ENCODE assay signal across 10 cellular contexts in the genomic region with DNA sequence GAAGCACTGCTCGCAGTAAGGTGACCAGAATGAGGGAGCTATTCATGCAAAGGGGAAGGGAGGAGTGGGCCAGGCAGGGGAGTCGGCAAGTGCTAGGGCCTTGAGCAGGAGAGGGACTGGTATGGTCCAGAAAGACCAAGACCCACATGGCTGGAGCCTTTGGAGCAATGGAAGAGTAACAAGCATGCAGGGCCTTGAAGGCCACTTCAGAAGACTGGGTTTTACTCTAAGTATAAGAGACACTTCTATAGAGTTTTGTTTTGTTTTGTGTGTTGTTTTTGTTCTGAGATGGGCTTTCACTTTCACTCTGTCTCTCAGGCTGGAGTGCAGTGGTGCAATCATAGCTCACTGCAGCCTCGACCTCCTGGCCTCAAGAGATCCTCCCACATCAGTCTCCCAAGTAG. TPM values are rescaled to one million over a fixed set of nuclear protein-coding genes. Genes with fewer than 3 reads are reported as not detected.
DNase-seq lines count a peak whose midpoint lies in the region; ATAC-seq and TF ChIP-seq lines count a peak whose summit lies in the region.
"Had no signal": no experiment of that assay in that cellular context is flagged by ENCODE, and none has a peak within 500 bp of the region (broad histone marks: within the 10 kb centered on the region; RNA-seq: fewer than 3 reads in every experiment).

No MANE protein-coding gene starts in this region.

- ATAC-seq in HG03025 (IDR thresholded peaks at IDR 0.05; ENCODE audit: low FRiP score, unreplicated experiment) (peak; percentile 64), gastrocnemius medialis (no peak)
- peak; percentile 73 to 76 for ATAC-seq in stimulated activated naive B cell treated with anti-CD40 and anti-IgM and Interleukin-4, amounts not matched to agents 10 μg/mL and 1 μg/mL and 100 μg/mL, for 72 hours (replicated peaks)

- peak; percentile 47 for DNase-seq in activated naive CD4-positive, alpha-beta T cell treated with anti-CD3 and anti-CD28 coated beads for 36 hours
- DNase-seq in activated naive CD4-positive, alpha-beta T cell treated with anti-CD3 and anti-CD28 coated beads, Interleukin-2, amount 50 U/mL, for 16 hours, result no peak
- no peak for DNase-seq in stimulated activated naive B cell treated with anti-CD40 and anti-IgM and Interleukin-4, amounts not matched to agents 10 μg/mL and 1 μg/mL and 100 μg/mL, for 72 hours
- DNase-seq in gastrocnemius medialis (no peak), GF-D8 (lab: John Stamatoyannopoulos, UW) (no peak), NCI-H146 (lab: John Stamatoyannopoulos, UW) (no peak)
- DNase-seq: NCI-H2171 had no signal

- H3K27me3 ChIP-seq in gastrocnemius medialis, result no peaks in the 10 kb centered on the region

- in situ Hi-C loops in gastrocnemius medialis (cut with MboI; ENCODE audit: low sequenced_read_pairs in 4 of 4), result no loop called here

- no peak overlapping the region for H3K27ac ChIP-seq in gastrocnemius medialis

- H3K9me3 Mint-ChIP-seq in activated naive CD4-positive, alpha-beta T cell treated with anti-CD3 and anti-CD28 coated beads for 36 hours, result peaks cover 9% of the 10 kb centered on the region
- peaks cover 7 to 8% of the 10 kb centered on the region in 2 donors for H3K9me3 Mint-ChIP-seq in stimulated activated naive B cell treated with anti-CD40 and anti-IgM and Interleukin-4, amounts not matched to agents 10 μg/mL and 1 μg/mL and 100 μg/mL, for 72 hours

- peaks cover 5% of the 10 kb centered on the region for H3K36me3 Mint-ChIP-seq in activated naive CD4-positive, alpha-beta T cell treated with anti-CD3 and anti-CD28 coated beads for 36 hours (ENCODE audit: low read depth)
- H3K36me3 Mint-ChIP-seq in stimulated activated naive B cell treated with anti-CD40 and anti-IgM and Interleukin-4, amounts not matched to agents 10 μg/mL and 1 μg/mL and 100 μg/mL, for 72 hours, result peaks cover 7 to 13% of the 10 kb centered on the region in 2 donors

- TF ChIP-seq CTCF in WI38 (IDR thresholded peaks at IDR 0.05; ENCODE audit: low read depth, low read length) (no peak), gastrocnemius medialis (IDR thresholded peaks at IDR 0.05 in 4 of 5, conservative IDR thresholded peaks at IDR 0.05 in 1 of 5) (no peak)

- peaks cover 30% of the 10 kb centered on the region for H3K4me1 Mint-ChIP-seq in activated naive CD4-positive, alpha-beta T cell treated with anti-CD3 and anti-CD28 coated beads for 36 hours (ENCODE audit: low read depth)
- H3K4me1 Mint-ChIP-seq in stimulated activated naive B cell treated with anti-CD40 and anti-IgM and Interleukin-4, amounts not matched to agents 10 μg/mL and 1 μg/mL and 100 μg/mL, for 72 hours, result peaks cover 41 to 54% of the 10 kb centered on the region in 2 donors

- peaks cover 7 to 9% of the 10 kb centered on the region in 2 donors for H3K4me1 ChIP-seq in gastrocnemius medialis

- intact Hi-C loops in activated naive CD4-positive, alpha-beta T cell treated with anti-CD3 and anti-CD28 coated beads for 36 hours (cut with micrococcal nuclease), result loop anchor here (1.0 to 10.0 kb wide), 6 partner anchors 19 to 793 kb away; a partner anchor contains a TSS
- intact Hi-C loops in gastrocnemius medialis (cut with DNase I; ENCODE audit: low total_unique reads), result no loop called here

- no peak for TF ChIP-seq POLR2A in gastrocnemius medialis (IDR thresholded peaks at IDR 0.05)

- peak overlapping the region; percentile 60 for H3K4me3 Mint-ChIP-seq in activated naive CD4-positive, alpha-beta T cell treated with anti-CD3 and anti-CD28 coated beads for 36 hours
- peak overlapping the region; percentile 75 to 77 for H3K4me3 Mint-ChIP-seq in stimulated activated naive B cell treated with anti-CD40 and anti-IgM and Interleukin-4, amounts not matched to agents 10 μg/mL and 1 μg/mL and 100 μg/mL, for 72 hours

- no peaks in the 10 kb centered on the region for H3K27me3 Mint-ChIP-seq in activated naive CD4-positive, alpha-beta T cell treated with anti-CD3 and anti-CD28 coated beads for 36 hours (ENCODE audit: low read depth)
- H3K27me3 Mint-ChIP-seq in stimulated activated naive B cell treated with anti-CD40 and anti-IgM and Interleukin-4, amounts not matched to agents 10 μg/mL and 1 μg/mL and 100 μg/mL, for 72 hours, result peaks cover 0 to 9% of the 10 kb centered on the region in 2 donors

- CTCF ChIA-PET in activated naive CD4-positive, alpha-beta T cell treated with anti-CD3 and anti-CD28 coated beads for 36 hours (lab: Charles Lee), result interaction anchor here (0.9 to 1.0 kb wide), 3 partner anchors 15 to 133 kb away, joined by 3 to 4 read pairs (median 3); no protein-coding TSS in a partner anchor

- H3K36me3 ChIP-seq in gastrocnemius medialis, result no peaks in the 10 kb centered on the region

- H3K4me3 ChIP-seq in WI38 (ENCODE audit: low read depth, low read length) (0 out of 2 replicates have a peak overlapping the region, but pooled peaks have one; percentile 3), gastrocnemius medialis (no peak overlapping the region)

- peak overlapping the region; percentile 76 for H3K27ac Mint-ChIP-seq in activated naive CD4-positive, alpha-beta T cell treated with anti-CD3 and anti-CD28 coated beads for 36 hours
- peak overlapping the region; percentile 82 for H3K27ac Mint-ChIP-seq in stimulated activated naive B cell treated with anti-CD40 and anti-IgM and Interleukin-4, amounts not matched to agents 10 μg/mL and 1 μg/mL and 100 μg/mL, for 72 hours

- H3K9me3 ChIP-seq in gastrocnemius medialis, result no peaks in the 10 kb centered on the region

RNA-seq across cellular contexts. Expression of a gene that starts 42.0 kb away (rescaled TPM):
- not detected for total RNA-seq in activated naive CD4-positive, alpha-beta T cell treated with anti-CD3 and anti-CD28 coated beads for 36 hours
- total RNA-seq in gastrocnemius medialis, result not detected
- total RNA-seq: myocyte had no signal

Comparison
In these comparisons a context has a peak if more than half of its experiments do, and no peak if none do; other contexts are left out.
1. ATAC-seq: peak in HG03025 (single experiment) and stimulated activated naive B cell treated with anti-CD40 and anti-IgM and Interleukin-4, amounts not matched to agents 10 μg/mL and 1 μg/mL and 100 μg/mL, for 72 hours (2 of 2); none in gastrocnemius medialis (0 of 2).